11 cellular contexts compared by ENCODE assay signal in genomic region chr6:1739680-1740079, GRCh38.
DNase-seq lines count a peak whose midpoint lies in the region; ATAC-seq and TF ChIP-seq lines count a peak whose summit lies in the region.
"Had no signal": no experiment of that assay in that cellular context is flagged by ENCODE, and none has a peak within 500 bp of the region (broad histone marks: within the 10 kb centered on the region; RNA-seq: fewer than 3 reads in every experiment).

No MANE protein-coding gene starts in this region.

- no peaks in the 10 kb centered on the region for H3K9me3 ChIP-seq in OCI-LY3 (ENCODE audit: insufficient read depth, low read length)

- DNase-seq in superior temporal gyrus (ENCODE audit: extremely low spot score) (no peak), kidney tubule cell (ENCODE audit: low spot score) (no peak), foreskin melanocyte (no peak), NCI-H2029 treated with DMSO at 0.1 percent for 48 hours (lab: John Stamatoyannopoulos, UW) (no peak)
- DNase-seq: stimulated activated naive CD4-positive, alpha-beta T cell treated with Interleukin-2 at 50 U/mL for 16 hours; T-helper 1 cell had no signal

- H4K20me1 ChIP-seq in OCI-LY3 (ENCODE audit: insufficient read depth, low read length): no peaks in the 10 kb centered on the region

- peaks cover 56% of the 10 kb centered on the region for H3K4me1 ChIP-seq in OCI-LY3 (ENCODE audit: low read length)

- no peak for TF ChIP-seq CTCF in OCI-LY3 (IDR thresholded peaks at IDR 0.05; ENCODE audit: low read depth, low read length)

- peak overlapping the region; percentile 89 for H3K4me2 ChIP-seq in OCI-LY3 (ENCODE audit: low read length)
- H3K4me2 ChIP-seq: smooth muscle cell had no signal

- peak; percentile 89 for ATAC-seq in GM18517 (IDR thresholded peaks at IDR 0.05; ENCODE audit: unreplicated experiment)
- ATAC-seq in GM21515 (IDR thresholded peaks at IDR 0.05; ENCODE audit: unreplicated experiment): peak; percentile 91
- peak; percentile 89 for ATAC-seq in HG03108 (IDR thresholded peaks at IDR 0.05; ENCODE audit: unreplicated experiment)

- H3K79me2 ChIP-seq in OCI-LY3 (ENCODE audit: low read length): peaks cover 9% of the 10 kb centered on the region; the same call in 1 of the 2 replicates

- H3K4me3 ChIP-seq in OCI-LY3 (ENCODE audit: low read length): peak overlapping the region; percentile 71
- H3K4me3 ChIP-seq: smooth muscle cell had no signal

- peak overlapping the region; percentile 86 for H3K9ac ChIP-seq in OCI-LY3 (ENCODE audit: low read length)

- H2AFZ ChIP-seq in OCI-LY3 (ENCODE audit: low read depth, low read length): no peak overlapping the region

- no peaks in the 10 kb centered on the region for H3K36me3 ChIP-seq in OCI-LY3 (replicated peaks; ENCODE audit: low read depth, low read length)

- peak overlapping the region; percentile 97 for H3K27ac ChIP-seq in OCI-LY3 (ENCODE audit: low read length)

- H3K27me3 ChIP-seq in OCI-LY3 (ENCODE audit: low read depth, low read length): no peaks in the 10 kb centered on the region
